19 cellular contexts compared by ENCODE assay signal in genomic region chr6:153328194-153328593, GRCh38.
DNase-seq lines count a peak whose midpoint lies in the region; ATAC-seq and TF ChIP-seq lines count a peak whose summit lies in the region.
"Had no signal": no experiment of that assay in that cellular context is flagged by ENCODE, and none has a peak within 500 bp of the region (broad histone marks: within the 10 kb centered on the region; RNA-seq: fewer than 3 reads in every experiment).

No MANE protein-coding gene starts in this region.

- H3K4ac ChIP-seq in trophoblast cell (ENCODE audit: low read depth, low read length), result no peak overlapping the region

- H3K4me3 ChIP-seq in PC-3 (ENCODE audit: low read length) (no peak overlapping the region), epithelial cell of esophagus (ENCODE audit: low read length) (no peak overlapping the region), trophoblast cell (ENCODE audit: low read depth, low read length) (no peak overlapping the region)
- H3K4me3 ChIP-seq in CD8-positive, alpha-beta memory T cell (ENCODE audit: low read length), result no peak overlapping the region

- no peak overlapping the region for H3K14ac ChIP-seq in trophoblast cell (ENCODE audit: low read length)

- H4K8ac ChIP-seq in trophoblast cell (ENCODE audit: low read depth, low read length), result no peak overlapping the region

- ATAC-seq in PC-3, result peak; percentile 66
- ATAC-seq: HCT116, SK-N-SH treated with all-trans-retinoic acid at 6 μM for 48 hours had no signal

- H3K79me2 ChIP-seq in PC-3 (ENCODE audit: low read length), result no peaks in the 10 kb centered on the region
- no peaks in the 10 kb centered on the region for H3K79me2 ChIP-seq in trophoblast cell (ENCODE audit: control insufficient read depth, insufficient read depth, low read length, poor library complexity)

- WGBS in trophoblast cell (ENCODE audit: extremely low coverage, insufficient coverage, insufficient read length), result no CpG with 5 or more reads among the region's 5 CpGs

- no peaks in the 10 kb centered on the region for H3K4me1 Mint-ChIP-seq in CD8-positive, alpha-beta memory T cell
- H3K4me1 Mint-ChIP-seq: CD4-positive, CD25-positive, alpha-beta regulatory T cell had no signal

- no peak overlapping the region for H3K9ac ChIP-seq in PC-3 (ENCODE audit: low read length)
- H3K9ac ChIP-seq in trophoblast cell (ENCODE audit: low read length), result no peak overlapping the region

- H4K12ac ChIP-seq in trophoblast cell (ENCODE audit: low read depth, low read length), result no peak overlapping the region

- no peak overlapping the region for H2AFZ ChIP-seq in PC-3 (ENCODE audit: low read length)
- no peak overlapping the region for H2AFZ ChIP-seq in trophoblast cell (ENCODE audit: insufficient read depth, low read length, poor library complexity)

- H3F3A ChIP-seq in PC-3 (ENCODE audit: low read length, unreplicated experiment), result no peaks in the 10 kb centered on the region

- no peaks in the 10 kb centered on the region for H3K36me3 Mint-ChIP-seq in CD8-positive, alpha-beta memory T cell
- H3K36me3 Mint-ChIP-seq: CD4-positive, CD25-positive, alpha-beta regulatory T cell had no signal

- no peaks in the 10 kb centered on the region for H3K79me1 ChIP-seq in trophoblast cell (ENCODE audit: low read length)

- H3K4me3 Mint-ChIP-seq in CD8-positive, alpha-beta memory T cell, result no peak overlapping the region
- H3K4me3 Mint-ChIP-seq: CD4-positive, CD25-positive, alpha-beta regulatory T cell had no signal

- H3K36me3 ChIP-seq in PC-3 (ENCODE audit: low read depth, low read length) (no peaks in the 10 kb centered on the region), trophoblast cell (ENCODE audit: control insufficient read depth in 1 of 2, insufficient read depth in 2 of 2, low read length in 2 of 2) (no peaks in the 10 kb centered on the region)
- H3K36me3 ChIP-seq in CD8-positive, alpha-beta memory T cell (ENCODE audit: insufficient read depth, low read length), result no peaks in the 10 kb centered on the region
- H3K36me3 ChIP-seq: BE2C had no signal

- H3K27ac ChIP-seq in PC-3 (ENCODE audit: low read length) (no peak overlapping the region), trophoblast cell (ENCODE audit: low read depth, low read length) (no peak overlapping the region)
- H3K27ac ChIP-seq in CD8-positive, alpha-beta memory T cell (ENCODE audit: low read depth, low read length), result no peak overlapping the region

- peaks cover 5% of the 10 kb centered on the region for H3K4me1 ChIP-seq in PC-3 (ENCODE audit: insufficient read depth, low read length)
- no peaks in the 10 kb centered on the region for H3K4me1 ChIP-seq in trophoblast cell (ENCODE audit: control insufficient read depth in 1 of 2, insufficient read depth in 2 of 2, low read length in 2 of 2)
- H3K4me1 ChIP-seq in CD8-positive, alpha-beta memory T cell (ENCODE audit: insufficient read depth, low read length), result no peaks in the 10 kb centered on the region
- H3K4me1 ChIP-seq: BE2C had no signal

- H3K9me3 Mint-ChIP-seq in CD8-positive, alpha-beta memory T cell, result peaks cover 0 to 6% (median 2%) of the 10 kb centered on the region in 5 donors

- no TSS peak for BruUV-seq in PC-3 (replicated peaks; lab: Mats Ljungman, UMichigan)

- DNase-seq in HT-29 (ENCODE audit: low spot score), result peak; percentile 64
- peak; percentile 68 for DNase-seq in PC-3
- peak; percentile 87 for DNase-seq in epithelial cell of esophagus (ENCODE audit: low read depth)
- peak; percentile 7 to 26 for DNase-seq in trophoblast cell
- no peak for DNase-seq in CD8-positive, alpha-beta memory T cell
- no peak for DNase-seq in NCI-H2107 treated with DMSO at 0.1 percent for 48 hours (lab: John Stamatoyannopoulos, UW; ENCODE audit: unreplicated experiment)
- no peak for DNase-seq in NCI-H526 (lab: John Stamatoyannopoulos, UW)
- no peak for DNase-seq in NCI-H146 (lab: John Stamatoyannopoulos, UW)
- DNase-seq: BE2C; CD4-positive, CD25-positive, alpha-beta regulatory T cell; DMS53; GOT3; NCI-H1417; NCI-H187 treated with DMSO at 0.1 percent for 48 hours; NCI-H446; NCI-H69; SHP77 treated with DMSO at 0.1 percent for 48 hours had no signal

- no peak overlapping the region for H3K18ac ChIP-seq in trophoblast cell (ENCODE audit: low read length)

- H3K27ac Mint-ChIP-seq in CD8-positive, alpha-beta memory T cell, result no peak overlapping the region
- H3K27ac Mint-ChIP-seq: CD4-positive, CD25-positive, alpha-beta regulatory T cell had no signal

- H3K9me2 ChIP-seq in PC-3 (replicated peaks; ENCODE audit: low read length), result no peaks in the 10 kb centered on the region

- H4K91ac ChIP-seq in trophoblast cell (ENCODE audit: low read depth, low read length), result no peak overlapping the region

- H3K4me2 ChIP-seq in PC-3 (ENCODE audit: low read length) (peak overlapping the region; percentile 66), trophoblast cell (ENCODE audit: low read length) (no peak overlapping the region)

- H3K27me3 ChIP-seq in PC-3 (ENCODE audit: low read length) (no peaks in the 10 kb centered on the region), trophoblast cell (ENCODE audit: insufficient read depth, low read length) (no peaks in the 10 kb centered on the region)
- H3K27me3 ChIP-seq in CD8-positive, alpha-beta memory T cell (ENCODE audit: insufficient read depth, low read length, poor library complexity, severe bottlenecking), result no peaks in the 10 kb centered on the region
- H3K27me3 ChIP-seq: BE2C had no signal

- H3K23ac ChIP-seq in trophoblast cell (ENCODE audit: low read length), result no peak overlapping the region

- no peak overlapping the region for H2BK12ac ChIP-seq in trophoblast cell (ENCODE audit: low read length)

- CTCF ChIA-PET in PC-3 (lab: Charles Lee), result no interaction called here
- CTCF ChIA-PET in CD8-positive, alpha-beta memory T cell (lab: Charles Lee), result no interaction called here

- POLR2A ChIA-PET in PC-3 (lab: Charles Lee; ENCODE audit: unreplicated experiment), result no interaction called here
- POLR2A ChIA-PET in CD8-positive, alpha-beta memory T cell (lab: Charles Lee), result no interaction called here

- no peak overlapping the region for H2AK5ac ChIP-seq in trophoblast cell (ENCODE audit: low read length)

- H4K20me1 ChIP-seq in PC-3 (ENCODE audit: low read length), result no peaks in the 10 kb centered on the region

- no peaks in the 10 kb centered on the region for H3K9me3 ChIP-seq in PC-3 (ENCODE audit: low read length)
- no peaks in the 10 kb centered on the region for H3K9me3 ChIP-seq in trophoblast cell (ENCODE audit: insufficient read depth, low read depth, low read length)
- no peaks in the 10 kb centered on the region for H3K9me3 ChIP-seq in CD8-positive, alpha-beta memory T cell (ENCODE audit: low read length)
- H3K9me3 ChIP-seq: BE2C had no signal

- intact Hi-C loops in PC-3 (cut with micrococcal nuclease), result no loop called here

- no peak overlapping the region for H2BK120ac ChIP-seq in trophoblast cell (ENCODE audit: insufficient read depth, low read length, poor library complexity)

- peaks cover 0 to 2% of the 10 kb centered on the region in 2 donors for H3K27me3 Mint-ChIP-seq in CD8-positive, alpha-beta memory T cell
- H3K27me3 Mint-ChIP-seq: CD4-positive, CD25-positive, alpha-beta regulatory T cell had no signal

- no peak overlapping the region for H2BK5ac ChIP-seq in trophoblast cell (ENCODE audit: low read depth, low read length, poor library complexity)

- TF ChIP-seq CTCF in PC-3 (conservative IDR thresholded peaks at IDR 0.05; ENCODE audit: low read depth, low read length), result no peak
- no peak for TF ChIP-seq CTCF in epithelial cell of esophagus (IDR thresholded peaks at IDR 0.05; ENCODE audit: insufficient read depth, low read depth, low read length, missing control alignments)

Comparison
In these comparisons a context has a peak if more than half of its experiments do, and no peak if none do; other contexts are left out.
1. DNase-seq: peak in HT-29 (single experiment), PC-3 (single experiment), epithelial cell of esophagus (single experiment) and trophoblast cell (2 of 2); none in CD8-positive, alpha-beta memory T cell (0 of 5), NCI-H2107 treated with DMSO at 0.1 percent for 48 hours (single experiment), NCI-H526 (0 of 2) and NCI-H146 (single experiment).